18 cellular contexts compared by ENCODE assay signal in genomic region chr9:117276444-117276843, GRCh38.
DNase-seq lines count a peak whose midpoint lies in the region; ATAC-seq and TF ChIP-seq lines count a peak whose summit lies in the region.
"Had no signal": no experiment of that assay in that cellular context is flagged by ENCODE, and none has a peak within 500 bp of the region (broad histone marks: within the 10 kb centered on the region; RNA-seq: fewer than 3 reads in every experiment).

No MANE protein-coding gene starts in this region.

- no peaks in the 10 kb centered on the region for H4K20me1 ChIP-seq in OCI-LY1 (ENCODE audit: insufficient read depth, low read length)

- intact Hi-C loops in A673 (cut with micrococcal nuclease; ENCODE audit: unreplicated experiment) (no loop called here), psoas muscle (cut with DNase I) (no loop called here)

- H3K9ac ChIP-seq in OCI-LY1 (ENCODE audit: low read length): no peak overlapping the region
- H3K9ac ChIP-seq in mesendoderm (ENCODE audit: low read length): no peak overlapping the region

- H3K56ac ChIP-seq in mesendoderm (ENCODE audit: low read length): no peak overlapping the region

- BruUV-seq in A673 (replicated peaks; lab: Mats Ljungman, UMichigan): no TSS peak

- H4K8ac ChIP-seq in mesendoderm (ENCODE audit: low read depth, low read length): no peak overlapping the region

- H3K79me2 ChIP-seq in OCI-LY1 (ENCODE audit: insufficient read depth, low read length) (no peaks in the 10 kb centered on the region), mesendoderm (ENCODE audit: control insufficient read depth, insufficient read depth, low read length) (no peaks in the 10 kb centered on the region)

- H3K4me3 ChIP-seq in OCI-LY1 (ENCODE audit: low read depth, low read length, poor library complexity, severe bottlenecking): no peak overlapping the region
- H3K4me3 ChIP-seq in mesendoderm (ENCODE audit: low read length): no peak overlapping the region
- no peak overlapping the region for H3K4me3 ChIP-seq in A673 (ENCODE audit: low read depth, low read length, poor library complexity, severe bottlenecking)
- H3K4me3 ChIP-seq in psoas muscle: no peak overlapping the region
- H3K4me3 ChIP-seq: A549 had no signal

- H3K9me2 ChIP-seq in OCI-LY1 (ENCODE audit: low read depth, low read length): no peaks in the 10 kb centered on the region

- no peak overlapping the region for H3K4ac ChIP-seq in mesendoderm (ENCODE audit: low read depth, low read length)

- H3K4me1 ChIP-seq in OCI-LY1 (ENCODE audit: insufficient read depth, low read length, severe bottlenecking): peaks cover 48% of the 10 kb centered on the region
- peaks cover 2% of the 10 kb centered on the region for H3K4me1 ChIP-seq in mesendoderm (ENCODE audit: control insufficient read depth, low read depth, low read length)
- no peaks in the 10 kb centered on the region for H3K4me1 ChIP-seq in A673 (ENCODE audit: insufficient read depth, low read length, poor library complexity, severe bottlenecking)
- no peaks in the 10 kb centered on the region for H3K4me1 ChIP-seq in psoas muscle
- H3K4me1 ChIP-seq: A549 had no signal

- no peak overlapping the region for H2BK15ac ChIP-seq in mesendoderm (replicated peaks; ENCODE audit: low read depth)

- H3K36me3 ChIP-seq in OCI-LY1 (ENCODE audit: insufficient read depth, low read length) (no peaks in the 10 kb centered on the region), mesendoderm (ENCODE audit: control insufficient read depth, insufficient read depth, low read length) (no peaks in the 10 kb centered on the region), A673 (ENCODE audit: insufficient read depth, low read length, poor library complexity, severe bottlenecking) (no peaks in the 10 kb centered on the region), psoas muscle (ENCODE audit: insufficient read depth in 1 of 2, low read depth in 1 of 2) (no peaks in the 10 kb centered on the region)

- H3K18ac ChIP-seq in mesendoderm (ENCODE audit: low read length): no peak overlapping the region

- CTCF ChIA-PET in A673 (lab: Charles Lee): no interaction called here

- WGBS in mesendoderm (ENCODE audit: extremely low coverage, insufficient coverage, low lambda C conversion rate): no CpG with 5 or more reads among the region's 3 CpGs
- 47 to 63% (median 48%) methylated on average over 3 of the region's 3 CpGs for WGBS in psoas muscle, 3 donors

- no peak for ATAC-seq in psoas muscle
- ATAC-seq: A549 had no signal

- DNase-seq in NCI-H748 (lab: John Stamatoyannopoulos, UW; ENCODE audit: unreplicated experiment) (peak; percentile 58), NCI-H748 treated with DMSO at 0.1 percent for 48 hours (lab: John Stamatoyannopoulos, UW) (no peak), NCI-H2029 treated with DMSO at 0.1 percent for 48 hours (lab: John Stamatoyannopoulos, UW) (peak; percentile 77), mesendoderm (peak; percentile 30), A673 (ENCODE audit: low spot score) (no peak), psoas muscle (no peak)
- DNase-seq in activated naive CD4-positive, alpha-beta T cell treated with anti-CD3 and anti-CD28 coated beads, Interleukin-2, amount 50 U/mL, for 16 hours: no peak
- DNase-seq: Calu3, DND-41, GDM1, GOT3, KG1, NCI-H1105 treated with DMSO at 0.1 percent for 48 hours, NCI-H524 treated with DMSO at 0.1 percent for 48 hours, SIG-M5, SW 1271 had no signal

- no peak overlapping the region for H2BK5ac ChIP-seq in mesendoderm (ENCODE audit: low read length)

- H4K5ac ChIP-seq in mesendoderm (ENCODE audit: low read length): no peak overlapping the region

- H3K27ac ChIP-seq in OCI-LY1 (ENCODE audit: low read depth, low read length, poor library complexity, severe bottlenecking) (peak overlapping the region; percentile 20), mesendoderm (ENCODE audit: low read depth, low read length) (no peak overlapping the region), A673 (ENCODE audit: low read depth, low read length, poor library complexity, severe bottlenecking) (no peak overlapping the region), psoas muscle (no peak overlapping the region)
- H3K27ac ChIP-seq: A549 had no signal

- no peak overlapping the region for H2AK5ac ChIP-seq in mesendoderm (ENCODE audit: low read length)

- POLR2A ChIA-PET in A673 (lab: Charles Lee; ENCODE audit: low non-redundant PET): no interaction called here

- H2BK120ac ChIP-seq in mesendoderm (ENCODE audit: low read depth, low read length): no peak overlapping the region

- H3K27me3 ChIP-seq in OCI-LY1 (ENCODE audit: insufficient read depth, low read length) (no peaks in the 10 kb centered on the region), mesendoderm (ENCODE audit: insufficient read depth, low read length, poor library complexity) (no peaks in the 10 kb centered on the region), A673 (replicated peaks; ENCODE audit: insufficient read depth, low read depth, low read length, poor library complexity) (no peaks in the 10 kb centered on the region), psoas muscle (ENCODE audit: insufficient read depth in 3 of 3, low read length in 2 of 3) (no peaks in the 10 kb centered on the region)

- H3K79me1 ChIP-seq in mesendoderm (ENCODE audit: low read length): no peaks in the 10 kb centered on the region

- H3K4me2 ChIP-seq in OCI-LY1 (ENCODE audit: low read length): no peak overlapping the region
- no peak overlapping the region for H3K4me2 ChIP-seq in mesendoderm (ENCODE audit: low read length)
- H3K4me2 ChIP-seq: A549 had no signal

- no peak overlapping the region for H3K23ac ChIP-seq in mesendoderm (ENCODE audit: low read length)

- no peak overlapping the region for H2AFZ ChIP-seq in OCI-LY1 (ENCODE audit: low read length)

- H3K9me3 ChIP-seq in OCI-LY1 (ENCODE audit: low read length) (no peaks in the 10 kb centered on the region), A673 (ENCODE audit: low read depth, low read length, poor library complexity, severe bottlenecking) (no peaks in the 10 kb centered on the region), psoas muscle (no peaks in the 10 kb centered on the region)
- H3K9me3 ChIP-seq: A549 had no signal

- TF ChIP-seq CTCF in OCI-LY1 (IDR thresholded peaks at IDR 0.05; ENCODE audit: low read length) (no peak), A673 (conservative IDR thresholded peaks at IDR 0.05; ENCODE audit: low read depth, low read length) (no peak), psoas muscle (IDR thresholded peaks at IDR 0.05) (no peak)

- no peaks in the 10 kb centered on the region for H3F3A ChIP-seq in OCI-LY1 (ENCODE audit: insufficient read depth, low read length)

Comparison
In these comparisons a context has a peak if more than half of its experiments do, and no peak if none do; other contexts are left out.
1. DNase-seq: peak in NCI-H748 (single experiment), NCI-H2029 treated with DMSO at 0.1 percent for 48 hours (single experiment) and mesendoderm (single experiment); none in NCI-H748 treated with DMSO at 0.1 percent for 48 hours (single experiment), A673 (single experiment), psoas muscle (0 of 2) and activated naive CD4-positive, alpha-beta T cell treated with anti-CD3 and anti-CD28 coated beads, Interleukin-2, amount 50 U/mL, for 16 hours (single experiment).